ENCODE assay signal across 21 cellular contexts in genomic region chr3:72359743-72360142, GRCh38.
DNase-seq lines count a peak whose midpoint lies in the region; ATAC-seq and TF ChIP-seq lines count a peak whose summit lies in the region.
"Had no signal": no experiment of that assay in that cellular context is flagged by ENCODE, and none has a peak within 500 bp of the region (broad histone marks: within the 10 kb centered on the region; RNA-seq: fewer than 3 reads in every experiment).

No MANE protein-coding gene starts in this region.

- TF ChIP-seq EP300 in sigmoid colon (IDR thresholded peaks at IDR 0.05) = no peak

- no peaks in the 10 kb centered on the region for H3K4me1 ChIP-seq in sigmoid colon

- no peaks in the 10 kb centered on the region for H3K36me3 ChIP-seq in sigmoid colon
- H3K36me3 ChIP-seq: BE2C, BLaER1 had no signal

- 80 to 83% methylated on average over 1 of the region's 1 CpG for WGBS in sigmoid colon, 2 donors

- H3K27ac ChIP-seq in sigmoid colon (no peak overlapping the region), dorsolateral prefrontal cortex (no peak overlapping the region)
- H3K27ac ChIP-seq: BLaER1 had no signal

- H3K27me3 ChIP-seq in sigmoid colon (no peaks in the 10 kb centered on the region), dorsolateral prefrontal cortex (no peaks in the 10 kb centered on the region)
- H3K27me3 ChIP-seq: BE2C, BLaER1 had no signal

- ATAC-seq in left lobe of liver (no peak), GM18873 (IDR thresholded peaks at IDR 0.05; ENCODE audit: low FRiP score, unreplicated experiment) (no peak)

- TF ChIP-seq POLR2A in sigmoid colon (IDR thresholded peaks at IDR 0.05) = no peak

- DNase-seq in M059J (ENCODE audit: low read depth) (peak; percentile 3), ecto neural progenitor cell (ENCODE audit: low spot score) (peak; percentile 23), islet precursor cell (peak; percentile 74), left lobe of liver (ENCODE audit: low spot score) (no peak), sigmoid colon (no peak), dorsolateral prefrontal cortex (no peak)
- DNase-seq: 8988T; ACHN; BE2C; C1 segment of cervical spinal cord; CD4-positive, alpha-beta memory T cell; CD4-positive, CD25-positive, alpha-beta regulatory T cell; CD8-positive, alpha-beta memory T cell; COR-L47; DMS 273 treated with DMSO at 0.1 percent for 48 hours; DMS153; DMS53; DMS79 treated with DMSO at 0.1 percent for 48 hours; GF-D8 had no signal

- H3K4me3 ChIP-seq in sigmoid colon (no peak overlapping the region), dorsolateral prefrontal cortex (no peak overlapping the region)
- H3K4me3 ChIP-seq: BLaER1 had no signal

- intact Hi-C loops in sigmoid colon (cut with DNase I) = no loop called here
- intact Hi-C loops in dorsolateral prefrontal cortex (cut with DNase I) = no loop called here

- no peaks in the 10 kb centered on the region for H3K9me3 ChIP-seq in sigmoid colon
- H3K9me3 ChIP-seq: BE2C had no signal

- TF ChIP-seq CTCF in sigmoid colon (IDR thresholded peaks at IDR 0.05) (no peak), dorsolateral prefrontal cortex (IDR thresholded peaks at IDR 0.05 in 54 of 56, conservative IDR thresholded peaks at IDR 0.05 in 2 of 56; ENCODE audit: low read depth in 1 of 56, partially characterized antibody in 56 of 56) (no peak)

Comparison
In these comparisons a context has a peak if more than half of its experiments do, and no peak if none do; other contexts are left out.
1. DNase-seq: peak in M059J (single experiment), ecto neural progenitor cell (single experiment) and islet precursor cell (single experiment); none in left lobe of liver (single experiment), sigmoid colon (single experiment) and dorsolateral prefrontal cortex (0 of 10).